ENCODE assay signal across 31 cellular contexts in genomic region chr12:76860301-76860700, GRCh38. TPM values are rescaled to one million over a fixed set of nuclear protein-coding genes. Genes with fewer than 3 reads are reported as not detected.
DNase-seq lines count a peak whose midpoint lies in the region; ATAC-seq and TF ChIP-seq lines count a peak whose summit lies in the region.
"Had no signal": no experiment of that assay in that cellular context is flagged by ENCODE, and none has a peak within 500 bp of the region (broad histone marks: within the 10 kb centered on the region; RNA-seq: fewer than 3 reads in every experiment).

No MANE protein-coding gene starts in this region.

- TF ChIP-seq POLR2A in esophagus squamous epithelium (IDR thresholded peaks at IDR 0.05) (no peak), gastrocnemius medialis (IDR thresholded peaks at IDR 0.05) (no peak)

- in situ Hi-C loops in gastrocnemius medialis (cut with MboI; ENCODE audit: low sequenced_read_pairs in 4 of 4) = no loop called here

- ATAC-seq in GM21528 (IDR thresholded peaks at IDR 0.05; ENCODE audit: low FRiP score, unreplicated experiment) (no peak), gastrocnemius medialis (no peak)
- ATAC-seq: A549; CD8-positive, alpha-beta T cell; effector memory CD8-positive, alpha-beta T cell; heart left ventricle; Right ventricle myocardium inferior had no signal

- TF ChIP-seq CTCF in ascending aorta (IDR thresholded peaks at IDR 0.05) (no peak), esophagus squamous epithelium (IDR thresholded peaks at IDR 0.05) (no peak), gastrocnemius medialis (IDR thresholded peaks at IDR 0.05 in 4 of 5, conservative IDR thresholded peaks at IDR 0.05 in 1 of 5) (no peak)

- H3K27me3 ChIP-seq in ascending aorta (no peaks in the 10 kb centered on the region), esophagus squamous epithelium (no peaks in the 10 kb centered on the region), rectal smooth muscle tissue (ENCODE audit: control insufficient read depth, insufficient read depth, low read length) (no peaks in the 10 kb centered on the region), gastrocnemius medialis (no peaks in the 10 kb centered on the region)
- H3K27me3 ChIP-seq: adrenal gland, heart left ventricle, MG63, testis, vagina had no signal

- H3K4me1 ChIP-seq in ascending aorta = peaks cover 0 to under 1% of the 10 kb centered on the region in 2 donors
- H3K4me1 ChIP-seq in esophagus squamous epithelium = peaks cover 0 to 19% (median 0%) of the 10 kb centered on the region in 3 donors
- H3K4me1 ChIP-seq in rectal smooth muscle tissue (ENCODE audit: control insufficient read depth, insufficient read depth, low read length) = peaks cover 4% of the 10 kb centered on the region
- H3K4me1 ChIP-seq in gastrocnemius medialis = no peaks in the 10 kb centered on the region
- H3K4me1 ChIP-seq: A549, adrenal gland, prostate gland, testis, vagina had no signal

- H3K27ac ChIP-seq in ascending aorta (peak overlapping the region; percentile 42 to 52), esophagus squamous epithelium (peak overlapping the region in 3 of 4 donors; percentile 3 to 43 (median 17)), rectal smooth muscle tissue (ENCODE audit: low read depth, low read length) (peak overlapping the region; percentile 40), gastrocnemius medialis (no peak overlapping the region)
- H3K27ac ChIP-seq: A549, adrenal gland, left ventricle myocardium inferior, prostate gland, testis, vagina had no signal

- DNase-seq in GDM1 (lab: John Stamatoyannopoulos, UW) (peak; percentile 36), ascending aorta (ENCODE audit: low spot score in 2 of 2) (no peak), esophagus squamous epithelium (lab: John Stamatoyannopoulos, UW) (no peak), gastrocnemius medialis (no peak), HPDE6-E6E7 (ENCODE audit: extremely low spot score) (no peak)
- no peak for DNase-seq in central memory CD4-positive, alpha-beta T cell
- DNase-seq: activated CD4-positive, alpha-beta memory T cell treated with anti-CD3 and anti-CD28 coated beads, Interleukin-2, amount 10 ng/mL, durations not matched to agents 7 days and 5 days; activated CD4-positive, alpha-beta T cell treated with anti-CD3 and anti-CD28 coated beads for 1 hour; activated CD8-positive, alpha-beta memory T cell treated with anti-CD3 and anti-CD28 coated beads, Interleukin-2, amount 50 U/mL, for 48 hours; activated naive CD4-positive, alpha-beta T cell treated with anti-CD3 and anti-CD28 coated beads, Interleukin-2, amount 10 ng/mL, durations not matched to agents 7 days and 5 days; adrenal gland; CD8-positive, alpha-beta T cell; effector memory CD8-positive, alpha-beta T cell; foreskin fibroblast; heart left ventricle; left ventricle myocardium inferior; mesenchymal stem cell; MG63; NCI-H1105 treated with DMSO at 0.1 percent for 48 hours; NCI-H187 treated with DMSO at 0.1 percent for 48 hours; NCI-H226; NCI-H526 treated with DMSO at 0.1 percent for 48 hours; nucleus accumbens; stimulated activated naive CD4-positive, alpha-beta T cell treated with Interleukin-2 at 50 U/mL for 16 hours; testis had no signal

- WGBS in esophagus squamous epithelium, 2 donors = 81 to 84% methylated on average over 3 of the region's 3 CpGs

- H3K9me3 ChIP-seq in ascending aorta (peaks cover 0 to 5% of the 10 kb centered on the region in 2 donors), esophagus squamous epithelium (peaks cover 0 to 10% (median 0%) of the 10 kb centered on the region in 3 donors), gastrocnemius medialis (no peaks in the 10 kb centered on the region)
- H3K9me3 ChIP-seq: adrenal gland, MG63, prostate gland, testis, vagina had no signal

- H3K4me3 ChIP-seq in ascending aorta (no peak overlapping the region), esophagus squamous epithelium (no peak overlapping the region), rectal smooth muscle tissue (ENCODE audit: low read length) (no peak overlapping the region), gastrocnemius medialis (no peak overlapping the region)
- H3K4me3 ChIP-seq: A549, adrenal gland, heart left ventricle, left ventricle myocardium inferior, MG63, prostate gland, testis, vagina had no signal

- intact Hi-C loops in ascending aorta (cut with DNase I) = no loop called here
- intact Hi-C loops in esophagus squamous epithelium (cut with DNase I) = no loop called here
- intact Hi-C loops in gastrocnemius medialis (cut with DNase I; ENCODE audit: low total_unique reads) = no loop called here

- no peak overlapping the region for H3K9ac ChIP-seq in rectal smooth muscle tissue (ENCODE audit: low read length)

- H3K36me3 ChIP-seq in ascending aorta = peaks cover 22 to 51% of the 10 kb centered on the region in 2 donors
- peaks cover 13 to 82% (median 21%) of the 10 kb centered on the region in 3 donors for H3K36me3 ChIP-seq in esophagus squamous epithelium
- H3K36me3 ChIP-seq in rectal smooth muscle tissue (ENCODE audit: control insufficient read depth, insufficient read depth, low read length) = no peaks in the 10 kb centered on the region
- peaks cover 2 to 9% of the 10 kb centered on the region in 2 donors for H3K36me3 ChIP-seq in gastrocnemius medialis
- H3K36me3 ChIP-seq: adrenal gland, prostate gland had no signal

RNA-seq across cellular contexts. Expression of gene CSRP2, which starts 18.5 kb away (rescaled TPM):
- 59.7 TPM for total RNA-seq in ascending aorta
- 100 to 1,000 TPM in 1 of 4 donors, 10 to 100 TPM in 3; 57.6 to 107 (median 65.1) TPM for total RNA-seq in esophagus squamous epithelium
- total RNA-seq in gastrocnemius medialis = 10 to 100 TPM in 3 of 4 donors, 1 to 10 TPM in 1; 6.9 to 24.2 (median 12.6) TPM
- total RNA-seq: CD8-positive, alpha-beta T cell had no signal

Comparison
In these comparisons a context has a peak if more than half of its experiments do, and no peak if none do; other contexts are left out.
1. H3K27ac ChIP-seq: peak in ascending aorta (2 of 2), esophagus squamous epithelium (3 of 4) and rectal smooth muscle tissue (single experiment); none in gastrocnemius medialis (0 of 4).